ENCODE assay signal across 24 cellular contexts in the genomic region with DNA sequence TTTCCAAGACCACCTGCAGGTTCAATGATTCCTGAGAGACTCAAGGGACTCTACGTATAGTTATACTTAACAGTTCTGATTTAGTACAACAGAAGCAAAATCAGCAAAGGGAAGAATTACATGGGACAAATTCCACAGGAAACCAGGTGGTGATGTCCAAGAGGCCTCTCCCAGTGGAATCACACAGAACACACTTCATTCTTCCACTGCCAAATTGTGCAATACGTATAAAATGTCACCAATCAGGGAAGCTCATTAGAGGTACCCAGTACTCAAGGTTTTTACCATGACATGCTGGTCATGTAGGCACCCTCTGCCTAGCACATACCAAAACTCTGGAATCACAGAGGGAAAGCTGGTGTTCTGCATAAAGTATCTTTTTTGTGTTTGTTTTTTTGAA. TPM values are rescaled to one million over a fixed set of nuclear protein-coding genes. Genes with fewer than 3 reads are reported as not detected.
DNase-seq lines count a peak whose midpoint lies in the region; ATAC-seq and TF ChIP-seq lines count a peak whose summit lies in the region.
"Had no signal": no experiment of that assay in that cellular context is flagged by ENCODE, and none has a peak within 500 bp of the region (broad histone marks: within the 10 kb centered on the region; RNA-seq: fewer than 3 reads in every experiment).

No MANE protein-coding gene starts in this region.

- H3K36me3 ChIP-seq in IMR-90 (ENCODE audit: control insufficient read depth, insufficient read depth, low read length) (peaks cover 39% of the 10 kb centered on the region), sigmoid colon (peaks cover 0 to 89% (median 6%) of the 10 kb centered on the region in 4 donors)
- H3K36me3 ChIP-seq: BE2C had no signal

- H3K9me3 ChIP-seq in IMR-90 (ENCODE audit: control insufficient read depth, insufficient read depth, low read length) = no peaks in the 10 kb centered on the region
- no peaks in the 10 kb centered on the region for H3K9me3 ChIP-seq in T-helper 17 cell (ENCODE audit: control insufficient read depth, low read length, poor library complexity, severe bottlenecking)
- H3K9me3 ChIP-seq in sigmoid colon = no peaks in the 10 kb centered on the region
- H3K9me3 ChIP-seq: A549; BE2C; BLaER1 treated with 17β-estradiol and CSF1 and Interleukin-3, amounts not matched to agents 10 nM and 100 nM; HAP-1 had no signal

- no peak overlapping the region for H2AFZ ChIP-seq in IMR-90 (replicated peaks; ENCODE audit: low read length, poor library complexity)

- in situ Hi-C loops in IMR-90 (cut with MboI; ENCODE audit: low sequenced_read_pairs) = no loop called here

- intact Hi-C loops in IMR-90 (cut with micrococcal nuclease) = no loop called here
- intact Hi-C loops in sigmoid colon (cut with DNase I) = no loop called here

- dilution Hi-C loops in IMR-90 (cut with HindIII; ENCODE audit: low sequenced_read_pairs, unreplicated experiment) = no loop called here

- no peak overlapping the region for H3K9ac ChIP-seq in IMR-90 (ENCODE audit: low read depth, low read length)
- H3K9ac ChIP-seq: BLaER1 treated with 17β-estradiol and CSF1 and Interleukin-3, amounts not matched to agents 10 nM and 100 nM had no signal

- no peak overlapping the region for H4K5ac ChIP-seq in IMR-90 (ENCODE audit: low read depth, low read length)

- H3K27me3 Mint-ChIP-seq in T-helper 17 cell = no peaks in the 10 kb centered on the region
- no peaks in the 10 kb centered on the region for H3K27me3 Mint-ChIP-seq in memory B cell
- H3K27me3 Mint-ChIP-seq: CD4-positive, alpha-beta T cell; CD8-positive, alpha-beta memory T cell had no signal

- no CpG with 5 or more reads among the region's 2 CpGs for WGBS in IMR-90 (ENCODE audit: extremely low coverage in 2 of 2, insufficient read length in 1 of 2), 2 experiments
- 92 to 95% methylated on average over 2 of the region's 2 CpGs for WGBS in sigmoid colon, 2 donors

- H4K20me1 ChIP-seq in IMR-90 (ENCODE audit: insufficient read depth, low read length) = no peaks in the 10 kb centered on the region

- H3K4me1 ChIP-seq in IMR-90 (ENCODE audit: control insufficient read depth, insufficient read depth, low read length) = peaks cover 2% of the 10 kb centered on the region; the same call in 1 of the 2 replicates
- H3K4me1 ChIP-seq in sigmoid colon = no peaks in the 10 kb centered on the region
- H3K4me1 ChIP-seq: BE2C had no signal

- H4K91ac ChIP-seq in IMR-90 (ENCODE audit: insufficient read depth, low read depth, low read length) = no peak overlapping the region

- no peak overlapping the region for H3K18ac ChIP-seq in IMR-90 (ENCODE audit: low read depth, low read length)

- no TSS peak for BruUV-seq in IMR-90 (replicated peaks; lab: Mats Ljungman, UMichigan)

- no peaks in the 10 kb centered on the region for H3K9me1 ChIP-seq in IMR-90 (ENCODE audit: insufficient read depth, low read length)

- no peak overlapping the region for H3K56ac ChIP-seq in IMR-90 (ENCODE audit: extremely low read depth, insufficient read depth, low read length)

- no peak overlapping the region for H3K14ac ChIP-seq in IMR-90 (replicated peaks; ENCODE audit: low read depth, low read length)

- no peaks in the 10 kb centered on the region for H3K9me3 Mint-ChIP-seq in memory B cell
- H3K9me3 Mint-ChIP-seq: CD14-positive monocyte; CD4-positive, alpha-beta T cell; CD8-positive, alpha-beta memory T cell; HFFc6 had no signal

- H3K23ac ChIP-seq in IMR-90 (ENCODE audit: low read depth, low read length) = no peak overlapping the region

- no peak for TF ChIP-seq RAD21 in IMR-90 (IDR thresholded peaks at IDR 0.05; ENCODE audit: low read length)

- TF ChIP-seq POLR2A in IMR-90 (IDR thresholded peaks at IDR 0.05; ENCODE audit: low read depth, low read length) = no peak
- TF ChIP-seq POLR2A in sigmoid colon (IDR thresholded peaks at IDR 0.05) = no peak

- DNase-seq in IMR-90 (no peak), T-helper 17 cell (no peak), memory B cell (ENCODE audit: low spot score in 2 of 2) (no peak), sigmoid colon (peak; percentile 8), superior temporal gyrus (ENCODE audit: extremely low spot score) (no peak), SW 1271 (lab: John Stamatoyannopoulos, UW) (no peak)
- DNase-seq: 8988T; ACHN; AML-193; BE2C; CD4-positive, alpha-beta T cell; CD8-positive, alpha-beta memory T cell; DMS 273 treated with DMSO at 0.1 percent for 48 hours; DMS79; EL; GDM1; GOT3; HFFc6 had no signal

- H3K4me3 Mint-ChIP-seq in T-helper 17 cell (no peak overlapping the region), memory B cell (no peak overlapping the region)
- H3K4me3 Mint-ChIP-seq: CD14-positive monocyte; CD4-positive, alpha-beta T cell; CD8-positive, alpha-beta memory T cell; HFFc6 had no signal

- H4K8ac ChIP-seq in IMR-90 (ENCODE audit: low read depth in 2 of 2, low read length in 2 of 2) = no peak overlapping the region

- no peaks in the 10 kb centered on the region for H3K27me3 ChIP-seq in IMR-90 (ENCODE audit: control insufficient read depth, insufficient read depth, low read length)
- H3K27me3 ChIP-seq in sigmoid colon = no peaks in the 10 kb centered on the region
- H3K27me3 ChIP-seq: BE2C; BLaER1 treated with 17β-estradiol and CSF1 and Interleukin-3, amounts not matched to agents 10 nM and 100 nM had no signal

- no peak overlapping the region for H2BK15ac ChIP-seq in IMR-90 (ENCODE audit: low read depth, low read length)

- H3K4ac ChIP-seq in IMR-90 (ENCODE audit: low read depth, low read length) = no peak overlapping the region

- H3K27ac ChIP-seq in IMR-90 (ENCODE audit: insufficient read depth, low read length) (no peak overlapping the region), sigmoid colon (no peak overlapping the region)
- H3K27ac ChIP-seq: A549; BLaER1 treated with 17β-estradiol and CSF1 and Interleukin-3, amounts not matched to agents 10 nM and 100 nM had no signal

- no peak overlapping the region for H2BK5ac ChIP-seq in IMR-90 (ENCODE audit: low read depth, low read length, poor library complexity, severe bottlenecking)

- no peak overlapping the region for H2AK9ac ChIP-seq in IMR-90 (replicated peaks; ENCODE audit: low read depth, low read length, poor library complexity)

- H3K4me3 ChIP-seq in IMR-90 (ENCODE audit: insufficient read depth, low read depth, low read length) = no peak overlapping the region
- no peak overlapping the region for H3K4me3 ChIP-seq in sigmoid colon
- H3K4me3 ChIP-seq: A549; BLaER1 treated with 17β-estradiol and CSF1 and Interleukin-3, amounts not matched to agents 10 nM and 100 nM; GM12878; HAP-1 had no signal

- no peak for TF ChIP-seq CTCF in IMR-90 (conservative IDR thresholded peaks at IDR 0.05; ENCODE audit: low read depth, low read length)
- no peak for TF ChIP-seq CTCF in sigmoid colon (IDR thresholded peaks at IDR 0.05)

- H2BK120ac ChIP-seq in IMR-90 (ENCODE audit: low read depth, low read length) = no peak overlapping the region

- no peak overlapping the region for H2AK5ac ChIP-seq in IMR-90 (ENCODE audit: low read depth, low read length)

- POLR2A ChIA-PET in IMR-90 (lab: Charles Lee; ENCODE audit: unreplicated experiment) = no interaction called here

- H3K79me1 ChIP-seq in IMR-90 (ENCODE audit: low read depth in 1 of 2, low read length in 2 of 2) = no peaks in the 10 kb centered on the region

- no peak overlapping the region for H2BK20ac ChIP-seq in IMR-90 (ENCODE audit: low read depth, low read length)

- H3K4me1 Mint-ChIP-seq in T-helper 17 cell (peaks cover 13% of the 10 kb centered on the region), memory B cell (peaks cover 13% of the 10 kb centered on the region)

- H3K27ac Mint-ChIP-seq in T-helper 17 cell (peak overlapping the region; percentile 32), memory B cell (peak overlapping the region; percentile 95)
- H3K27ac Mint-ChIP-seq: CD4-positive, alpha-beta T cell; HFFc6 had no signal

- H3K36me3 Mint-ChIP-seq in T-helper 17 cell (ENCODE audit: low read depth) (peaks cover 5% of the 10 kb centered on the region), memory B cell (peaks cover 15% of the 10 kb centered on the region)

- H3K4me2 ChIP-seq in IMR-90 (ENCODE audit: low read depth, low read length) = no peak overlapping the region
- H3K4me2 ChIP-seq: A549; BLaER1 treated with 17β-estradiol and CSF1 and Interleukin-3, amounts not matched to agents 10 nM and 100 nM had no signal

- ATAC-seq in IMR-90 (ENCODE audit: low read depth) (no peak), T-helper 17 cell (no peak), memory B cell (ENCODE audit: low read depth) (no peak), HG03025 (IDR thresholded peaks at IDR 0.05; ENCODE audit: low FRiP score, unreplicated experiment) (no peak)
- ATAC-seq: A549, GM12878 had no signal

- CTCF ChIA-PET in IMR-90 (lab: Yijun Ruan, JAX) = no interaction called here

- no peak for TF ChIP-seq EP300 in sigmoid colon (IDR thresholded peaks at IDR 0.05)

RNA-seq across cellular contexts. Expression of a gene that starts 22.4 kb away (rescaled TPM):
- total RNA-seq in IMR-90 (2012; rRNA removed) (53.3 and 79.9 TPM in 2 replicates), T-helper 17 cell (10 to 100 TPM; 51.6 to 90.3 TPM), sigmoid colon (10 to 100 TPM; 20.9 to 33.0 (median 30.1) TPM)
- polyA plus RNA-seq in IMR-90 (2012; rRNA removed) (98.3 and 122 TPM in 2 replicates), sigmoid colon (100 to 1,000 TPM; 112 to 230 (median 150) TPM)
- 106 and 143 TPM in 2 replicates for polyA plus RNA-seq in IMR-90 (2012; cell fraction: cytosol; rRNA removed)
- 43.3 and 75.0 TPM in 2 replicates for polyA plus RNA-seq in IMR-90 (2012; cell fraction: nucleus; rRNA removed; ENCODE audit: low replicate concordance)

RNA-seq across cellular contexts. Expression of a gene that starts 30.8 kb away (rescaled TPM):
- 0.36 TPM in 1 of 2 replicates, not detected in the other for total RNA-seq in IMR-90 (2012; rRNA removed)
- 0.32 and 0.37 TPM in 2 replicates for polyA plus RNA-seq in IMR-90 (2012; rRNA removed)
- 0.16 TPM in 1 of 2 replicates, not detected in the other for polyA plus RNA-seq in IMR-90 (2012; cell fraction: cytosol; rRNA removed)
- polyA plus RNA-seq in IMR-90 (2012; cell fraction: nucleus; rRNA removed; ENCODE audit: low replicate concordance) = 1.0 and 1.2 TPM in 2 replicates
- total RNA-seq in T-helper 17 cell = under 1 TPM; 0.26 to 0.40 TPM
- total RNA-seq in sigmoid colon = not detected
- polyA plus RNA-seq in sigmoid colon = 10 to 100 TPM in 2 of 3 donors, 1 to 10 TPM in 1; 2.8 to 14.6 (median 11.4) TPM
- polyA plus RNA-seq: CD14-positive monocyte; CD8-positive, alpha-beta memory T cell had no signal

RNA-seq across cellular contexts. Expression of a gene that starts 33.2 kb away (rescaled TPM):
- total RNA-seq in IMR-90 (2012; rRNA removed) (10.8 and 13.1 TPM in 2 replicates), T-helper 17 cell (10 to 100 TPM; 20.0 to 23.2 TPM), sigmoid colon (10 to 100 TPM; 16.7 to 26.3 (median 22.9) TPM)
- polyA plus RNA-seq in IMR-90 (2012; rRNA removed) (19.2 and 20.7 TPM in 2 replicates), sigmoid colon (10 to 100 TPM; 11.6 to 22.7 (median 12.0) TPM)
- 6.6 and 7.8 TPM in 2 replicates for polyA plus RNA-seq in IMR-90 (2012; cell fraction: cytosol; rRNA removed)
- polyA plus RNA-seq in IMR-90 (2012; cell fraction: nucleus; rRNA removed; ENCODE audit: low replicate concordance) = 72.0 and 88.6 TPM in 2 replicates

RNA-seq across cellular contexts. Expression of a gene that starts 33.4 kb away (rescaled TPM):
- 25.0 and 32.3 TPM in 2 replicates for total RNA-seq in IMR-90 (2012; rRNA removed)
- 22.8 and 25.6 TPM in 2 replicates for polyA plus RNA-seq in IMR-90 (2012; rRNA removed)
- polyA plus RNA-seq in IMR-90 (2012; cell fraction: cytosol; rRNA removed) = 12.7 and 18.2 TPM in 2 replicates
- 30.4 and 42.7 TPM in 2 replicates for polyA plus RNA-seq in IMR-90 (2012; cell fraction: nucleus; rRNA removed; ENCODE audit: low replicate concordance)
- total RNA-seq in T-helper 17 cell = 10 to 100 TPM; 30.3 to 35.9 TPM
- total RNA-seq in sigmoid colon = 10 to 100 TPM; 26.5 to 54.6 (median 42.1) TPM
- polyA plus RNA-seq in sigmoid colon = 100 to 1,000 TPM in 1 of 3 donors, 10 to 100 TPM in 2; 33.6 to 112 (median 36.5) TPM

RNA-seq across cellular contexts. Expression of a gene that starts 60.0 kb away (rescaled TPM):
- total RNA-seq in IMR-90 (2012; rRNA removed) (57.7 and 61.7 TPM in 2 replicates), T-helper 17 cell (100 to 1,000 TPM; 122 to 125 TPM), sigmoid colon (10 to 100 TPM; 78.9 to 95.0 (median 80.8) TPM)
- polyA plus RNA-seq in IMR-90 (2012; rRNA removed) (92.3 and 94.2 TPM in 2 replicates), sigmoid colon (10 to 100 TPM; 12.6 to 85.8 (median 20.8) TPM)
- polyA plus RNA-seq in IMR-90 (2012; cell fraction: cytosol; rRNA removed) = 65.8 and 82.6 TPM in 2 replicates
- 27.8 and 83.8 TPM in 2 replicates for polyA plus RNA-seq in IMR-90 (2012; cell fraction: nucleus; rRNA removed; ENCODE audit: low replicate concordance)
